Comparison of ENCODE assay signal across 10 cellular contexts in the genomic region with DNA sequence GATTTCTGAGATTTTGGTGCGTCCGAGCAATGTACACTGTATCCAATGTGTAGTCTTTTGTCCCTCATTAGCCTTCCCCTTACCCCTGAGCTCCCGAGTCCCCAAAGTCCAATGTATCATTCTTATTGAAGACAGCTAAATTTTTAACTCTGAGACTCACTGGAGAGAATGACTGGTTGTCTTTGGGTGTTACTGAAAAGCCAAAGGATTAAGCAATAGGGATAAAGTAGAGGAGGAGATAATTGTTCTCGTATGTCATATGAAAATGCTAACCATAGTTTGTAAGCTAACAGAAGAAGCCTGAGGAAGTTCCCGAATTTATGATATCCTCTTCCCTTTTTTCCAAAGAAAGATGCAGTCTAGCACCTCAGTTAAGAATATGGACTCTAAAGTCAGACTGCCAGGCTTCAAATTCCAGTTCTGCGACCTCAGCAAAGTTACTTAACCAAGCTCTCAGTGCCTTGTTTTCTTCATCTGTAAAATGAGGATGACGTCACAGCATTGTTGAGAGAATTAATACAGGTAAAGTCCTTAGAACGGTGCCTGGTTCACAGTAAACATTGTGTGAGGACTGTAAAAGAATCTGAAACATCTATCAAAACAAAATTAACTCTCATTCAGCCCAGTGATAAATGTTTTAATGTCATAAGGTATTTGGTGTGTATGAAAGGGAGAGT. TPM values are rescaled to one million over a fixed set of nuclear protein-coding genes. Genes with fewer than 3 reads are reported as not detected.
A peak's percentile ranks its signal among the peaks of the same experiment; 100 is the strongest.
DNase-seq lines count a peak whose midpoint lies in the region; ATAC-seq and TF ChIP-seq lines count a peak whose summit lies in the region.
"Had no signal": no experiment of that assay in that cellular context is flagged by ENCODE, and none has a peak within 500 bp of the region (broad histone marks: within the 10 kb centered on the region; RNA-seq: fewer than 3 reads in every experiment).

No MANE protein-coding gene starts in this region.

- peak overlapping the region; percentile 85 for H3K9ac ChIP-seq in muscle layer of colon (ENCODE audit: low read length)

- no TSS peak for BruUV-seq in A673 (replicated peaks; lab: Mats Ljungman, UMichigan)

- DNase-seq in A673 (ENCODE audit: low spot score) (no peak), GM03348 (ENCODE audit: low spot score) (peak; percentile 65), ascending aorta (ENCODE audit: low spot score in 2 of 2) (no peak), MG63 (no peak), SW 1271 (lab: John Stamatoyannopoulos, UW) (no peak), SIG-M5 (lab: John Stamatoyannopoulos, UW) (no peak)
- DNase-seq: activated gamma-delta T cell, NCI-H748 treated with DMSO at 0.1 percent for 48 hours had no signal

- ATAC-seq in HG03045 (IDR thresholded peaks at IDR 0.05; ENCODE audit: unreplicated experiment): no peak

- H3K36me3 ChIP-seq in A673 (ENCODE audit: insufficient read depth, low read length, poor library complexity, severe bottlenecking): no peaks in the 10 kb centered on the region
- peaks cover 0 to 5% of the 10 kb centered on the region in 2 donors for H3K36me3 ChIP-seq in ascending aorta
- H3K36me3 ChIP-seq in muscle layer of colon (ENCODE audit: insufficient read depth, low read length): no peaks in the 10 kb centered on the region
- H3K36me3 ChIP-seq in MG63: no peaks in the 10 kb centered on the region

- no peak for TF ChIP-seq CTCF in A673 (conservative IDR thresholded peaks at IDR 0.05; ENCODE audit: low read depth, low read length)
- TF ChIP-seq CTCF in ascending aorta (IDR thresholded peaks at IDR 0.05): no peak

- CTCF ChIA-PET in A673 (lab: Charles Lee): interaction anchor here (1.3 to 1.7 kb wide), 2 partner anchors 35 to 74 kb away, joined by 6 to 7 read pairs; no protein-coding TSS in a partner anchor

- H3K9me3 ChIP-seq in A673 (ENCODE audit: low read depth, low read length, poor library complexity, severe bottlenecking) (no peaks in the 10 kb centered on the region), ascending aorta (no peaks in the 10 kb centered on the region), muscle layer of colon (ENCODE audit: low read length) (no peaks in the 10 kb centered on the region), MG63 (no peaks in the 10 kb centered on the region)

- H3K4me1 ChIP-seq in A673 (ENCODE audit: insufficient read depth, low read length, poor library complexity, severe bottlenecking) (peaks cover 25% of the 10 kb centered on the region), ascending aorta (peaks cover 13 to 16% of the 10 kb centered on the region in 2 donors), muscle layer of colon (ENCODE audit: insufficient read depth, low read length) (peaks cover 14% of the 10 kb centered on the region)

- POLR2A ChIA-PET in A673 (lab: Charles Lee; ENCODE audit: low non-redundant PET): no interaction called here

- H3K4me3 ChIP-seq in A673 (ENCODE audit: low read depth, low read length, poor library complexity, severe bottlenecking) (peak overlapping the region; percentile 97), ascending aorta (peak overlapping the region in 1 of 2 donors; percentile 98), muscle layer of colon (ENCODE audit: low read depth in 1 of 2, low read length in 2 of 2) (no peak overlapping the region), MG63 (no peak overlapping the region)

- no peaks in the 10 kb centered on the region for H3K27me3 ChIP-seq in A673 (replicated peaks; ENCODE audit: insufficient read depth, low read depth, low read length, poor library complexity)
- no peaks in the 10 kb centered on the region for H3K27me3 ChIP-seq in ascending aorta
- no peaks in the 10 kb centered on the region for H3K27me3 ChIP-seq in muscle layer of colon (ENCODE audit: control insufficient read depth in 1 of 2, insufficient read depth in 2 of 2, low read length in 2 of 2)
- no peaks in the 10 kb centered on the region for H3K27me3 ChIP-seq in MG63

- no peak overlapping the region for H3K27ac ChIP-seq in A673 (ENCODE audit: low read depth, low read length, poor library complexity, severe bottlenecking)
- H3K27ac ChIP-seq in ascending aorta: peak overlapping the region; percentile 99
- H3K27ac ChIP-seq in muscle layer of colon (ENCODE audit: low read depth, low read length): no peak overlapping the region

- intact Hi-C loops in A673 (cut with micrococcal nuclease; ENCODE audit: unreplicated experiment): no loop called here
- intact Hi-C loops in ascending aorta (cut with DNase I): loop anchor here (1.0 to 10.0 kb wide), 3 partner anchors 36 to 313 kb away; a partner anchor contains a TSS

RNA-seq across cellular contexts. Expression of a gene that starts 1.6 kb away (rescaled TPM):
- total RNA-seq in A673 (2021) (31.4 and 33.3 TPM in 2 replicates), ascending aorta (21.4 TPM)
- total RNA-seq in MG63 (2014; rRNA removed; shearing (Covaris generic); ENCODE audit: low replicate concordance): 8.2 and 14.8 TPM in 2 replicates

RNA-seq across cellular contexts. Expression of a gene that starts 39.7 kb away (rescaled TPM):
- total RNA-seq in A673 (2021) (1.2 and 1.5 TPM in 2 replicates), ascending aorta (257 TPM)
- total RNA-seq in MG63 (2014; rRNA removed; shearing (Covaris generic); ENCODE audit: low replicate concordance): not detected in 2 replicates

RNA-seq across cellular contexts. Expression of a gene that starts 49.7 kb away (rescaled TPM):
- total RNA-seq in A673 (2021): not detected in 2 replicates
- total RNA-seq in ascending aorta: not detected
- total RNA-seq in MG63 (2014; rRNA removed; shearing (Covaris generic); ENCODE audit: low replicate concordance): not detected in 2 replicates

Comparison
In these comparisons a context has a peak if more than half of its experiments do, and no peak if none do; other contexts are left out.
1. H3K27ac ChIP-seq: peak in ascending aorta (2 of 2); none in A673 (single experiment) and muscle layer of colon (single experiment).
2. RNA of a gene that starts 39.7 kb away (total RNA-seq): 257 TPM in ascending aorta (single experiment); 1.2 to 1.5 TPM in A673 and not detected in MG63; every median in the first group is over 100 times any median in the second.